ENCODE assay signal across 12 cellular contexts in the genomic region with DNA sequence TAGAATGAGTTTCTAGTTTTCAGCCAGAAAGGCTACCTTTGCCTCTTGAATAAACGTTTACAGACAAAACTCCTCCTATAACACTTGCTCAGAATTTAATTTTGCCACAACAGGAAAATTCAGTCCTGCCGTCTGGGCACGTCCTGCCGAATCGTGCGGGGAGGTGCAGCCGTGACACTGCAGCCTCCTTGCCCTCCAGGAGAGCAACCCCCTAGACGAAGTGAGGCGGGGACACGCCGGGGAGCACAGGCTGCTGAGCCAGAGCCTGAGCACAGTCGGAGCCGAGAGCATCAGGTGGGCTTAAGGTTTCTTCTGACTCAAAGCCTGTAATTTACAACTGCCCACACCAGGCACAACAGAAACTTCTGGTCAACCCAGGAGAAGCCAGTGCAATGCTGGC.
A peak's percentile ranks its signal among the peaks of the same experiment; 100 is the strongest.
DNase-seq lines count a peak whose midpoint lies in the region; ATAC-seq and TF ChIP-seq lines count a peak whose summit lies in the region.
"Had no signal": no experiment of that assay in that cellular context is flagged by ENCODE, and none has a peak within 500 bp of the region (broad histone marks: within the 10 kb centered on the region; RNA-seq: fewer than 3 reads in every experiment).

No MANE protein-coding gene starts in this region.

- no peaks in the 10 kb centered on the region for H3K9me2 ChIP-seq in SK-N-SH
- no peaks in the 10 kb centered on the region for H3K9me2 ChIP-seq in OCI-LY1 (ENCODE audit: low read depth, low read length)

- H3K9me3 ChIP-seq in SK-N-SH (no peaks in the 10 kb centered on the region), OCI-LY1 (ENCODE audit: low read length) (no peaks in the 10 kb centered on the region), colonic mucosa (no peaks in the 10 kb centered on the region), parathyroid adenoma (ENCODE audit: control insufficient read depth, low read length) (no peaks in the 10 kb centered on the region), transverse colon (no peaks in the 10 kb centered on the region)
- H3K9me3 ChIP-seq: gastroesophageal sphincter had no signal

- 50% methylated on average over 13 of the region's 13 CpGs for WGBS in SK-N-SH (ENCODE audit: low lambda C conversion rate)
- WGBS in transverse colon (ENCODE audit: low coverage in 1 of 2), 2 donors, result 35 to 44% methylated on average over 3 to 13 of the region's 13 CpGs

- H3K79me2 ChIP-seq in SK-N-SH (ENCODE audit: insufficient read depth) (no peaks in the 10 kb centered on the region), OCI-LY1 (ENCODE audit: insufficient read depth, low read length) (no peaks in the 10 kb centered on the region), parathyroid adenoma (no peaks in the 10 kb centered on the region)

- intact Hi-C loops in colonic mucosa (cut with DNase I), result loop anchor here (5.0 kb wide), 1 partner anchor 451 kb away; no protein-coding TSS in a partner anchor
- intact Hi-C loops in transverse colon (cut with DNase I; ENCODE audit: low total_unique reads), result no loop called here

- peak overlapping the region; percentile 65; the same call in 1 of the 2 replicates for H3K4me2 ChIP-seq in SK-N-SH
- H3K4me2 ChIP-seq in OCI-LY1 (ENCODE audit: low read length), result peak overlapping the region; percentile 73
- no peak overlapping the region for H3K4me2 ChIP-seq in parathyroid adenoma (ENCODE audit: low read length)

- no peak for TF ChIP-seq CTCF in SK-N-SH (IDR thresholded peaks at IDR 0.05)
- no peak for TF ChIP-seq CTCF in OCI-LY1 (IDR thresholded peaks at IDR 0.05; ENCODE audit: low read length)
- no peak for TF ChIP-seq CTCF in colonic mucosa (IDR thresholded peaks at IDR 0.05)
- TF ChIP-seq CTCF in parathyroid adenoma (IDR thresholded peaks at IDR 0.05), result no peak
- TF ChIP-seq CTCF in transverse colon (IDR thresholded peaks at IDR 0.05), result no peak

- no peak for TF ChIP-seq RAD21 in SK-N-SH (IDR thresholded peaks at IDR 0.05; ENCODE audit: low read length)

- H3K36me3 ChIP-seq in SK-N-SH (replicated peaks in 1 of 2; ENCODE audit: control insufficient read depth in 1 of 2, insufficient read depth in 2 of 2, low read length in 1 of 2) (no peaks in the 10 kb centered on the region), OCI-LY1 (ENCODE audit: insufficient read depth, low read length) (no peaks in the 10 kb centered on the region; the same call in 1 of the 2 replicates), colonic mucosa (no peaks in the 10 kb centered on the region), parathyroid adenoma (ENCODE audit: control insufficient read depth, insufficient read depth, low read length) (no peaks in the 10 kb centered on the region), transverse colon (no peaks in the 10 kb centered on the region)
- H3K36me3 ChIP-seq: gastroesophageal sphincter had no signal

- H3K9ac ChIP-seq in SK-N-SH (no peak overlapping the region), OCI-LY1 (ENCODE audit: low read length) (peak overlapping the region; percentile 17; the same call in 1 of the 2 replicates), colonic mucosa (ENCODE audit: low read depth in 2 of 2, low read length in 2 of 2) (peak overlapping the region in 1 of 2 donors; percentile 52), parathyroid adenoma (no peak overlapping the region)

- H3K4me1 ChIP-seq in SK-N-SH (ENCODE audit: control insufficient read depth in 1 of 2, insufficient read depth in 2 of 2, low read depth in 1 of 2, low read length in 1 of 2) (peaks cover 0 to 17% of the 10 kb centered on the region in 2 experiments; a peak in 1 of 4 replicates), OCI-LY1 (ENCODE audit: insufficient read depth, low read length, severe bottlenecking) (peaks cover 19% of the 10 kb centered on the region), colonic mucosa (no peaks in the 10 kb centered on the region), parathyroid adenoma (no peaks in the 10 kb centered on the region), transverse colon (peaks cover 0 to 20% (median 10%) of the 10 kb centered on the region in 4 donors)

- DNase-seq in SK-N-SH, result no peak
- DNase-seq in colonic mucosa, result no peak
- no peak for DNase-seq in transverse colon
- DNase-seq in AG08396 (ENCODE audit: low spot score), result no peak
- DNase-seq: dermis blood vessel endothelial cell, occipital lobe had no signal

- no peak for TF ChIP-seq POLR2A in transverse colon (IDR thresholded peaks at IDR 0.05)

- ATAC-seq in SK-N-SH treated with all-trans-retinoic acid at 6 μM for 48 hours (no peak), GM18502 (IDR thresholded peaks at IDR 0.05; ENCODE audit: poor library complexity, unreplicated experiment) (no peak)

- TF ChIP-seq EP300 in SK-N-SH (IDR thresholded peaks at IDR 0.05; ENCODE audit: borderline replicate concordance in 1 of 2, low read depth in 1 of 2, low read length in 1 of 2) (no peak), transverse colon (IDR thresholded peaks at IDR 0.05; ENCODE audit: low read depth) (no peak)

- CTCF ChIA-PET in SK-N-SH (lab: Yijun Ruan, JAX), result interaction anchor here (8.5 kb wide), 1 partner anchor 18 kb away, joined by 61 read pairs; no protein-coding TSS in a partner anchor

- POLR2A ChIA-PET in SK-N-SH (lab: Yijun Ruan, JAX), result no interaction called here

- H2AFZ ChIP-seq in SK-N-SH (ENCODE audit: low read depth) (no peak overlapping the region), OCI-LY1 (ENCODE audit: low read length) (peak overlapping the region; percentile 27; the same call in 1 of the 2 replicates), parathyroid adenoma (peak overlapping the region; percentile 61)

- in situ Hi-C loops in transverse colon (cut with MboI; ENCODE audit: low pct_ligation_motif_present in 1 of 4, low pct_unique_long_range_greater_than_20kb in 1 of 4, low sequenced_read_pairs in 3 of 4), result no loop called here

- H3F3A ChIP-seq in SK-N-SH (replicated peaks; ENCODE audit: insufficient read depth) (no peaks in the 10 kb centered on the region), OCI-LY1 (ENCODE audit: insufficient read depth, low read length) (no peaks in the 10 kb centered on the region)

- H3K27me3 ChIP-seq in SK-N-SH (ENCODE audit: insufficient read depth), result peaks cover 22% of the 10 kb centered on the region
- peaks cover 7% of the 10 kb centered on the region; the same call in 1 of the 2 replicates for H3K27me3 ChIP-seq in OCI-LY1 (ENCODE audit: insufficient read depth, low read length)
- no peaks in the 10 kb centered on the region for H3K27me3 ChIP-seq in colonic mucosa
- no peaks in the 10 kb centered on the region for H3K27me3 ChIP-seq in parathyroid adenoma (ENCODE audit: control insufficient read depth, insufficient read depth, low read length)
- no peaks in the 10 kb centered on the region for H3K27me3 ChIP-seq in transverse colon

- peak overlapping the region in 1 of 2 experiments; percentile 36; a peak in 1 of 4 replicates for H3K4me3 ChIP-seq in SK-N-SH (ENCODE audit: low read depth in 2 of 2, low read length in 1 of 2)
- H3K4me3 ChIP-seq in OCI-LY1 (ENCODE audit: low read depth, low read length, poor library complexity, severe bottlenecking), result peak overlapping the region; percentile 61
- H3K4me3 ChIP-seq in colonic mucosa, result peak overlapping the region; percentile 22
- H3K4me3 ChIP-seq in parathyroid adenoma (ENCODE audit: low read depth, low read length), result peak overlapping the region; percentile 27
- H3K4me3 ChIP-seq in transverse colon, result peak overlapping the region in 1 of 4 donors; percentile 28
- H3K4me3 ChIP-seq: gastroesophageal sphincter had no signal

- H3K27ac ChIP-seq in SK-N-SH (ENCODE audit: low read depth in 2 of 2, low read length in 1 of 2), result no peak overlapping the region
- H3K27ac ChIP-seq in OCI-LY1 (ENCODE audit: low read depth, low read length, poor library complexity, severe bottlenecking), result no peak overlapping the region
- no peak overlapping the region for H3K27ac ChIP-seq in colonic mucosa
- no peak overlapping the region for H3K27ac ChIP-seq in parathyroid adenoma
- peak overlapping the region in 1 of 4 donors; percentile 46 for H3K27ac ChIP-seq in transverse colon
- H3K27ac ChIP-seq: gastroesophageal sphincter, RWPE1 had no signal

- H4K20me1 ChIP-seq in SK-N-SH (ENCODE audit: insufficient read depth) (no peaks in the 10 kb centered on the region), OCI-LY1 (ENCODE audit: insufficient read depth, low read length) (no peaks in the 10 kb centered on the region)

TF ChIP-seq in SK-N-SH, 30 proteins besides CTCF, POLR2A, EP300 and RAD21:
- TF ChIP-seq MXI1 (IDR thresholded peaks at IDR 0.05; ENCODE audit: low read depth, low read length) (0 out of 2 replicates have a peak, but pooled peaks have one; percentile 7), POLR2AphosphoS5 (IDR thresholded peaks at IDR 0.05; ENCODE audit: low read depth, low read length) (no peak)
TF ChIP-seq in SK-N-SH: peak in this region for 1.

TF ChIP-seq in SK-N-SH treated with all-trans-retinoic acid at 6 μM for 48 hours, 23 proteins besides CTCF, POLR2A, EP300 and RAD21:
- no peak for TF ChIP-seq ZFP3 (CRISPR knock-in tag; IDR thresholded peaks at IDR 0.05)
- TF ChIP-seq CSDC2 (CRISPR knock-in tag; IDR thresholded peaks at IDR 0.05), result no peak
- TF ChIP-seq PPARA (CRISPR knock-in tag; IDR thresholded peaks at IDR 0.05; ENCODE audit: borderline replicate concordance), result no peak
- TF ChIP-seq TOX (CRISPR knock-in tag; IDR thresholded peaks at IDR 0.05; ENCODE audit: borderline replicate concordance), result no peak
- TF ChIP-seq RARB (CRISPR knock-in tag; IDR thresholded peaks at IDR 0.05), result no peak
- no peak for TF ChIP-seq POU6F1 (CRISPR knock-in tag; IDR thresholded peaks at IDR 0.05; ENCODE audit: borderline replicate concordance, low read depth)
- no peak for TF ChIP-seq ZNF8 (CRISPR knock-in tag; IDR thresholded peaks at IDR 0.05)
- no peak for TF ChIP-seq ZNF70 (CRISPR knock-in tag; IDR thresholded peaks at IDR 0.05)
- no peak for TF ChIP-seq ZC3H10 (CRISPR knock-in tag; IDR thresholded peaks at IDR 0.05)
